ENCODE assay signal across 1 cellular context in the genomic region with DNA sequence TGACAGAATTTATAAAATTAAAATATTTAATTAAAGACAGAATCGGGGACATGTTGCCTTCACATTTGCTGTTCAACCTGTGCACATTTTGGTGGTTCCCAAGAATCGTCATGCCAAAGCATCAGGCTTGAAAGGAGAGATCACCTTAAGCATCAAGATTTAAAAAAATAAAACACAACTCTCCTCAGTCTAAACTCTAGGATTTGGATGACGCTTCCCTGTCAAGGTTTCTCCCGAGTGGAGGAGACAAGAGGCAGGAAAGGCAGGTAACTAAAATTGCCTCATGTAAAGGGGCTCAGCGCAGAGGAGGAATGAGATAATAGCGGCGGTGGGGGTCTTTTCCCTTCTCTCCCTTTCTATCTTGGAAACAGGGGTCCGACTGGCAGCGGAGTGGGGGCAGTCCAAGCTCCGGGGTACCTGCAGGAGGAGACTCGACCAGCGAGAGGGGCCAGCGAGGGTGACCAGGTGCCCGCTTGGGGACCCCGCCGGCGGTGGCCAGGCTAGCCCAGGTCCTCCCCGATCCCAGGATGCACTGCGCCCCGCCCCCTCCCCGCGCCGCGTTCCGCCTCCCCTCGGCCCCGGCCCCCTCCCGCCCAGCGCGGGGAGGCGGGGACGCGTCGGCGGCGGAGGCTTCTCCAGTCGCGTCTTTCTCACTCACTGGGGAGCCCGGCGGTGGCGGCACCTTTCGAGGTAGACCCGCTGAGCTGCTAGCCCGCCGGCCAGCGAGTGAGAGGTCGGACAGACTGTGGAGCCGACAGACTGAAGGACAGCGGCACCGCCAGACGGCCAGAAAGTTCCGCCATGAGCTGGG.
A peak's percentile ranks its signal among the peaks of the same experiment; 100 is the strongest.
TF ChIP-seq lines count a peak whose summit lies in the region.

A gene (plus strand): TSS at position 638 of the 811 bp plus-strand sequence. CDS start 164 bp downstream, at position 802.

TF ChIP-seq in H1, 55 proteins besides CTCF, POLR2A, EP300 and RAD21:
- TF ChIP-seq POLR2AphosphoS5 (IDR thresholded peaks at IDR 0.05; ENCODE audit: low read depth, low read length) (peak; percentile 65; the same call in 1 of the 2 replicates), ASH2L (IDR thresholded peaks at IDR 0.05; ENCODE audit: low read length) (peak; percentile 76), TBP (IDR thresholded peaks at IDR 0.05; ENCODE audit: low read depth, low read length) (peak; percentile 69), CBX8 (IDR thresholded peaks at IDR 0.05; ENCODE audit: borderline replicate concordance, low read depth, low read length) (no peak), CHD2 (IDR thresholded peaks at IDR 0.05; ENCODE audit: low read length) (0 out of 2 replicates have a peak, but pooled peaks have one; percentile 25), CREB1 (IDR thresholded peaks at IDR 0.05) (peak; percentile 32; the same call in 1 of the 2 replicates), SIRT6 (IDR thresholded peaks at IDR 0.05; ENCODE audit: low read length) (no peak), FOSL1 (IDR thresholded peaks at IDR 0.05; ENCODE audit: insufficient read depth, low read depth, low read length) (no peak), RNF2 (IDR thresholded peaks at IDR 0.05; ENCODE audit: borderline replicate concordance, low read depth, low read length, missing control alignments, poor library complexity, severe bottlenecking) (no peak), GTF2F1 (IDR thresholded peaks at IDR 0.05; ENCODE audit: borderline replicate concordance, low read depth, low read length) (0 out of 2 replicates have a peak, but pooled peaks have one; percentile 28), TEAD4 (IDR thresholded peaks at IDR 0.05; ENCODE audit: low read depth, low read length) (peak; percentile 15; the same call in 1 of the 2 replicates), KDM4A (IDR thresholded peaks at IDR 0.05; ENCODE audit: low read depth, low read length, severe bottlenecking) (peak; percentile 83), TAF7 (optimal IDR thresholded peaks at IDR 0.05; ENCODE audit: borderline replicate concordance, low read depth, low read length) (peak; percentile 88), SIN3A (conservative IDR thresholded peaks at IDR 0.05 in 1 of 2, IDR thresholded peaks at IDR 0.05 in 1 of 2; ENCODE audit: low read depth in 1 of 2, low read length in 2 of 2) (peak; percentile 42 to 65; a peak in 1 of 4 replicates), TAF1 (IDR thresholded peaks at IDR 0.05; ENCODE audit: low read depth, low read length) (peak; percentile 81), PHF8 (conservative IDR thresholded peaks at IDR 0.05; ENCODE audit: low read depth, low read length) (peak; percentile 79; the same call in 1 of the 2 replicates), RFX5 (IDR thresholded peaks at IDR 0.05; ENCODE audit: borderline replicate concordance, low read depth, low read length) (no peak), JUND (IDR thresholded peaks at IDR 0.05; ENCODE audit: low read length) (no peak), YY1 (IDR thresholded peaks at IDR 0.05; ENCODE audit: low read depth, low read length) (peak; percentile 16; the same call in 1 of the 2 replicates), HDAC2 (IDR thresholded peaks at IDR 0.05; ENCODE audit: borderline replicate concordance in 1 of 2, low read depth in 2 of 2, low read length in 2 of 2) (peak in 1 of 2 experiments; percentile 32; a peak in 1 of 4 replicates), KDM5A (IDR thresholded peaks at IDR 0.05; ENCODE audit: low read length) (no peak), CEBPB (IDR thresholded peaks at IDR 0.05; ENCODE audit: low read depth, low read length) (no peak), SP2 (IDR thresholded peaks at IDR 0.05; ENCODE audit: low read length) (no peak)
- TF ChIP-seq, protein P1, sequence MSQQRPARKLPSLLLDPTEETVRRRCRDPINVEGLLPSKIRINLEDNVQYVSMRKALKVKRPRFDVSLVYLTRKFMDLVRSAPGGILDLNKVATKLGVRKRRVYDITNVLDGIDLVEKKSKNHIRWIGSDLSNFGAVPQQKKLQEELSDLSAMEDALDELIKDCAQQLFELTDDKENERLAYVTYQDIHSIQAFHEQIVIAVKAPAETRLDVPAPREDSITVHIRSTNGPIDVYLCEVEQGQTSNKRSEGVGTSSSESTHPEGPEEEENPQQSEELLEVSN (IDR thresholded peaks at IDR 0.05), result no peak
